Comparison of ENCODE assay signal across 9 cellular contexts in the genomic region with DNA sequence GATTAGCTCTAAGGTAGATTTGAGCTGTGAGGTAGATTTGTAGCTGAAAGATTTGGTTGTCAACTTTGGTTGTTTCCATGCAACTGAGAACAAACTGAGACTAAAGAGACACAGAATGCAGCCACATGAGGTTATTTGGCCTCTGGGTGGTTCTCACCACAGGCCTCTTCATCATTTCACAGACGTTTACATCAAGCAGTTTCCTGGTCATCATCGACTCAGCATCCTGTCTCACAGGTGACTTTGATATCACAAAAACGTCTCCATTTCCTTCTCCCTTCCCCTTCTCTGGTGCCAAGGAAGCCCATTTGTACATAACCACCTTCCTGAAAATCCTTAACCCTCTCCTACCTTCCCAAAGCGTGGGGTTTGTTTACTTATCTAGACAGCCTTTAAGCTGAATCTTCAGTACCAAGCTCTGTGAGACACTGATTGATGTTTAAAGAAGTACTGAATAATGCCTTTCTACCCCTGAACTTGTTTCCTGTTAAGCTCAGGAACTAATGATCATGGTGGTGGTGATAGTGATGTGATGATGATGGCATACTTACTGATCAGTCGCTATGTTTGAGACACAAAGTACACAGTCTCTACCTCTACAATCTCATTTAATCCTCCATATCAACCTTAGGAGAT.
DNase-seq lines count a peak whose midpoint lies in the region; ATAC-seq, FAIRE-seq and TF ChIP-seq lines count a peak whose summit lies in the region.
"Had no signal": no experiment of that assay in that cellular context is flagged by ENCODE, and none has a peak within 500 bp of the region (broad histone marks: within the 10 kb centered on the region; RNA-seq: fewer than 3 reads in every experiment).

No MANE protein-coding gene starts in this region.

- CTCF ChIA-PET in RWPE1 (lab: Yijun Ruan, JAX) = no interaction called here

- H3K4me3 Mint-ChIP-seq in CD4-positive, CD25-positive, alpha-beta regulatory T cell = peak overlapping the region; percentile 1 to 67 (median 26)

- DNase-seq in CD4-positive, CD25-positive, alpha-beta regulatory T cell = peak; percentile 9 to 81 (median 76)
- DNase-seq in M059J (ENCODE audit: low read depth) = peak; percentile 69
- peak; percentile 19 for DNase-seq in adipocyte (ENCODE audit: low read depth)
- no peak for DNase-seq in left lobe of liver (ENCODE audit: low spot score)
- DNase-seq in kidney = no peak
- no peak for DNase-seq in RWPE1 (ENCODE audit: low spot score)
- no peak for DNase-seq in NCI-H69 (lab: John Stamatoyannopoulos, UW)
- DNase-seq in NCI-H1105 (lab: John Stamatoyannopoulos, UW) = no peak

- no peaks in the 10 kb centered on the region for H3K27me3 ChIP-seq in CD4-positive, CD25-positive, alpha-beta regulatory T cell (ENCODE audit: control insufficient read depth, insufficient read depth, low read length)
- no peaks in the 10 kb centered on the region for H3K27me3 ChIP-seq in adipocyte (replicated peaks; ENCODE audit: control insufficient read depth, insufficient read depth, low read length)

- no peaks in the 10 kb centered on the region for H3K36me3 Mint-ChIP-seq in CD4-positive, CD25-positive, alpha-beta regulatory T cell

- no peak for TF ChIP-seq CTCF in kidney (IDR thresholded peaks at IDR 0.05; ENCODE audit: borderline replicate concordance, extremely low read depth, insufficient read depth)
- no peak for TF ChIP-seq CTCF in RWPE1 (conservative IDR thresholded peaks at IDR 0.05; ENCODE audit: low read depth)

- peak overlapping the region; percentile 57 for H3K27ac ChIP-seq in CD4-positive, CD25-positive, alpha-beta regulatory T cell (ENCODE audit: insufficient read depth, low read length, poor library complexity, severe bottlenecking)
- H3K27ac ChIP-seq in kidney (ENCODE audit: low read depth in 2 of 2, low read length in 2 of 2) (no peak overlapping the region), RWPE1 (no peak overlapping the region)

- H3K9ac ChIP-seq in adipocyte (ENCODE audit: low read length) (no peak overlapping the region), kidney (ENCODE audit: low read length in 2 of 2) (no peak overlapping the region)

- no peaks in the 10 kb centered on the region for H3K27me3 Mint-ChIP-seq in CD4-positive, CD25-positive, alpha-beta regulatory T cell

- peaks cover 9% of the 10 kb centered on the region for H3K4me1 ChIP-seq in CD4-positive, CD25-positive, alpha-beta regulatory T cell (ENCODE audit: control insufficient read depth, insufficient read depth, low read length, poor library complexity, severe bottlenecking)
- H3K4me1 ChIP-seq in adipocyte (ENCODE audit: control insufficient read depth, insufficient read depth, low read length) (peaks cover 25% of the 10 kb centered on the region), kidney (ENCODE audit: control insufficient read depth in 1 of 2, insufficient read depth in 1 of 2, low read depth in 1 of 2, low read length in 2 of 2) (no peaks in the 10 kb centered on the region)

- ATAC-seq in CD4-positive, CD25-positive, alpha-beta regulatory T cell (ENCODE audit: low read depth in 2 of 2) = peak; percentile 91 to 95
- peak; percentile 6 for ATAC-seq in left lobe of liver
- ATAC-seq: K562 had no signal

- no peaks in the 10 kb centered on the region for H3K9me3 ChIP-seq in CD4-positive, CD25-positive, alpha-beta regulatory T cell (ENCODE audit: control insufficient read depth in 2 of 2, low read length in 2 of 2)
- H3K9me3 ChIP-seq in adipocyte (ENCODE audit: control insufficient read depth, low read length) (no peaks in the 10 kb centered on the region), kidney (ENCODE audit: control insufficient read depth in 1 of 2, low read length in 2 of 2) (no peaks in the 10 kb centered on the region)

- FAIRE-seq in kidney (lab: Jason Lieb, UNC) = no peak
- FAIRE-seq: K562 had no signal

- peak overlapping the region; percentile 76 to 93 (median 91) for H3K27ac Mint-ChIP-seq in CD4-positive, CD25-positive, alpha-beta regulatory T cell

- H3K4me1 Mint-ChIP-seq in CD4-positive, CD25-positive, alpha-beta regulatory T cell = peaks cover 8 to 20% (median 18%) of the 10 kb centered on the region in 4 donors

- H3K9me3 Mint-ChIP-seq in CD4-positive, CD25-positive, alpha-beta regulatory T cell = peaks cover 0 to 2% (median 0%) of the 10 kb centered on the region in 7 donors

- no peaks in the 10 kb centered on the region for H3K36me3 ChIP-seq in CD4-positive, CD25-positive, alpha-beta regulatory T cell (ENCODE audit: control insufficient read depth, insufficient read depth, low read length)
- H3K36me3 ChIP-seq in adipocyte (ENCODE audit: control insufficient read depth, insufficient read depth, low read length, severe bottlenecking) (peaks cover 11% of the 10 kb centered on the region), kidney (ENCODE audit: control insufficient read depth in 1 of 2, insufficient read depth in 2 of 2, low read length in 2 of 2) (peaks cover 0 to 2% of the 10 kb centered on the region in 2 donors)

- H3K4me3 ChIP-seq in CD4-positive, CD25-positive, alpha-beta regulatory T cell (ENCODE audit: low read depth, low read length) = peak overlapping the region; percentile 3
- H3K4me3 ChIP-seq in adipocyte (ENCODE audit: low read length) (no peak overlapping the region), kidney (ENCODE audit: low read length in 2 of 2) (no peak overlapping the region)
- H3K4me3 ChIP-seq: K562 had no signal

- POLR2A ChIA-PET in RWPE1 (lab: Yijun Ruan, JAX; ENCODE audit: low non-redundant PET) = no interaction called here

- intact Hi-C loops in kidney (cut with DNase I) = no loop called here

Comparison
In these comparisons a context has a peak if more than half of its experiments do, and no peak if none do; other contexts are left out.
1. DNase-seq: peak in CD4-positive, CD25-positive, alpha-beta regulatory T cell (3 of 3), M059J (single experiment) and adipocyte (single experiment); none in left lobe of liver (single experiment), kidney (single experiment), RWPE1 (single experiment), NCI-H69 (single experiment) and NCI-H1105 (single experiment).